In the genomic region with DNA sequence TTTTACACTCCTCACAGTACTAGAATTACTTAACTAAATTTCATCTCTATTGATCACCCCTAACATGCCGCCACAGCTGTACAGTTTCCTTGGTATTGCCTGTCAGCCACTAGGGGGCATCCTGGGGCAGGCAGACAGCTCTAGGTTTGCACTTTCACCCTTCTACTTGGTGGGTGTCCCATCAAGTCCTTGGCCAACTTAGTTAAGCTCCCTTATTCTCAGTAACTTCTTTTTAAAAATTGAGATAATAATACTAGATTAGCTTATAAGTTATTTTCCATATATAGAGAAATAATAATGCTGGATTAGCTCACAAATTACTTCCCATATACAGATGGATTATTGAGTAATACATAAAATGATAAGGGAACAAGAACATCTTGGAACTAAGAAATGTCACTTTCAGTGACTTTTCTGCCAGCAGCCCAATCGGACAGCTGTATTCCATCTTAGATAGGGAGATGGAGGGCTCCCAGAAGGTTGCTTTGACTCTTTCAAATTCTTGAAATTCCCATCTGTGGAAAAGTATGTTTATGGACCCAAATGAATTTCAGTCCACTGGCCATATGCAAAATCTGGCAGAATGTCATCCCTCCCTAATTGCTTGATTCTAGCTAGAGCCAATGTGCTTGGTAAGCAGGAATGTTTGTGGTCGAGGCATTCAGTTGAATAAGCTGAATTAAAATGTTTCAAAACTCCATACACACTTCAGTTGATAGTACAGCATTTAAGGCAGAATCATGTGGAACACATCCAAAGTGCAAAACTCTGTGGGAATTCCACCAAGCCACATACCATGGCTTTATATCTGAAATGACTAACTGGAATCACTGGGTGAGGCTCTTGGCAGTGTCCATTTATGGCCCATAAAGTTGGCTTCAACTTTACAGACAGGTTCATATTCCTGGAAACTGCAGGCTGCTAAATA, we compare ENCODE assay signal across 8 cellular contexts.
A peak's percentile ranks its signal among the peaks of the same experiment; 100 is the strongest.
DNase-seq lines count a peak whose midpoint lies in the region; ATAC-seq, FAIRE-seq and TF ChIP-seq lines count a peak whose summit lies in the region.

No MANE protein-coding gene starts in this region.

- BruUV-seq in GM12878 (replicated peaks; lab: Mats Ljungman, UMichigan), result no TSS peak

- TF ChIP-seq RAD21 in GM12878 (IDR thresholded peaks at IDR 0.05; ENCODE audit: insufficient read depth, low read depth, low read length), result peak; percentile 85

- no peak for TF ChIP-seq EP300 in GM12878 (IDR thresholded peaks at IDR 0.05; ENCODE audit: borderline replicate concordance in 1 of 2, control insufficient read depth in 1 of 2, low read depth in 2 of 2, low read length in 2 of 2)

- H3K36me3 ChIP-seq in SJCRH30 (no peaks in the 10 kb centered on the region), GM12878 (ENCODE audit: control insufficient read depth in 2 of 2, insufficient read depth in 2 of 2, low read length in 1 of 2) (no peaks in the 10 kb centered on the region), kidney (ENCODE audit: control insufficient read depth in 1 of 2, insufficient read depth in 2 of 2, low read length in 2 of 2) (no peaks in the 10 kb centered on the region)

- TF ChIP-seq CTCF in GM12878 (IDR thresholded peaks at IDR 0.05 in 2 of 3, conservative IDR thresholded peaks at IDR 0.05 in 1 of 3; ENCODE audit: control insufficient read depth in 2 of 3, extremely low read depth in 1 of 3, insufficient read depth in 1 of 3, low read depth in 3 of 3, low read length in 3 of 3) (peak; percentile 86 to 89 (median 87)), kidney (IDR thresholded peaks at IDR 0.05; ENCODE audit: borderline replicate concordance, extremely low read depth, insufficient read depth) (peak; percentile 42)

- 0% methylated on average over 3 of the region's 3 CpGs for WGBS in GM12878 (ENCODE audit: insufficient coverage, insufficient replicate concordance, low lambda C conversion rate, missing lambda C conversion rate)

- SMC1A ChIA-PET in GM12878 (lab: Charles Lee; ENCODE audit: uncharacterized antibody, unreplicated experiment), result interaction anchor here (0.6 to 3.0 kb wide), 21 partner anchors 14 to 827 kb away, joined by 3 to 29 read pairs (median 3); no protein-coding TSS in a partner anchor

- H3K27ac ChIP-seq in SJCRH30 (no peak overlapping the region), GM12878 (ENCODE audit: control insufficient read depth, insufficient read depth) (no peak overlapping the region), kidney (ENCODE audit: low read depth in 2 of 2, low read length in 2 of 2) (no peak overlapping the region)

- no peaks in the 10 kb centered on the region for H3K79me2 ChIP-seq in GM12878 (ENCODE audit: control insufficient read depth, insufficient read depth, low read length)

- H3K27me3 ChIP-seq in SJCRH30, result no peaks in the 10 kb centered on the region
- H3K27me3 ChIP-seq in GM12878 (replicated peaks in 1 of 2; ENCODE audit: control insufficient read depth in 2 of 2, insufficient read depth in 2 of 2, low read length in 1 of 2), result no peaks in the 10 kb centered on the region

- POLR2A ChIA-PET in GM12878 (lab: Charles Lee), result no interaction called here

- H3K4me1 ChIP-seq in SJCRH30 (no peaks in the 10 kb centered on the region), GM12878 (ENCODE audit: control insufficient read depth, insufficient read depth, low read length) (no peaks in the 10 kb centered on the region), kidney (ENCODE audit: control insufficient read depth in 1 of 2, insufficient read depth in 1 of 2, low read depth in 1 of 2, low read length in 2 of 2) (peaks cover 0 to 3% of the 10 kb centered on the region in 2 donors)

- in situ Hi-C loops in GM12878 (cut with MboI), result loop anchor here (10.0 kb wide), 2 partner anchors 575 to 825 kb away; no protein-coding TSS in a partner anchor

- H3K4me3 ChIP-seq in SJCRH30 (no peak overlapping the region), GM12878 (no peak overlapping the region), kidney (ENCODE audit: low read length in 2 of 2) (no peak overlapping the region)

- ATAC-seq in GM19452 (IDR thresholded peaks at IDR 0.05; ENCODE audit: unreplicated experiment), result peak; percentile 94
- ATAC-seq in HG03439 (IDR thresholded peaks at IDR 0.05; ENCODE audit: unreplicated experiment), result peak; percentile 92
- peak; percentile 96 for ATAC-seq in GM12878
- ATAC-seq in HG03460 (IDR thresholded peaks at IDR 0.05; ENCODE audit: unreplicated experiment), result no peak

- RAD21 ChIA-PET in GM12878 (lab: Charles Lee; ENCODE audit: unreplicated experiment), result interaction anchor here (0.6 to 2.3 kb wide), 13 partner anchors 8 to 827 kb away, joined by 3 to 14 read pairs (median 4); no protein-coding TSS in a partner anchor

- H3K4me2 ChIP-seq in GM12878 (ENCODE audit: control insufficient read depth, insufficient read depth), result no peak overlapping the region

- intact Hi-C loops in GM12878 (cut with micrococcal nuclease; ENCODE audit: unreplicated experiment) (loop anchor here (1.0 kb wide), 3 partner anchors 571 to 826 kb away; no protein-coding TSS in a partner anchor), kidney (cut with DNase I) (no loop called here)

- H3K9ac ChIP-seq in GM12878 (ENCODE audit: control insufficient read depth, insufficient read depth, low read length) (no peak overlapping the region), kidney (ENCODE audit: low read length in 2 of 2) (no peak overlapping the region)

- CTCF ChIA-PET in GM12878 (lab: Yijun Ruan, JAX), result interaction anchor here (0.7 to 3.5 kb wide), 36 partner anchors 8 to 826 kb away, joined by 3 to 58 read pairs (median 4); no protein-coding TSS in a partner anchor

- no peaks in the 10 kb centered on the region for H4K20me1 ChIP-seq in GM12878 (ENCODE audit: control insufficient read depth, insufficient read depth)

- no peaks in the 10 kb centered on the region for H3K9me3 ChIP-seq in SJCRH30 (replicated peaks)
- H3K9me3 ChIP-seq in GM12878 (replicated peaks; ENCODE audit: control insufficient read depth, insufficient read depth, low read length), result no peaks in the 10 kb centered on the region
- no peaks in the 10 kb centered on the region for H3K9me3 ChIP-seq in kidney (ENCODE audit: control insufficient read depth in 1 of 2, low read length in 2 of 2)

- FAIRE-seq in GM12878 (lab: Jason Lieb, UNC) (no peak), kidney (lab: Jason Lieb, UNC) (no peak)

- peak; percentile 34 for DNase-seq in ELR (ENCODE audit: low read depth)
- DNase-seq in SJCRH30, result peak; percentile 42 to 67
- DNase-seq in GM12878 (ENCODE audit: low read depth, low spot score), result peak; percentile 2
- DNase-seq in kidney, result no peak
- peak; percentile 9 to 31 for DNase-seq in stimulated activated CD8-positive, alpha-beta memory T cell treated with anti-CD3 and anti-CD28 coated beads, Interleukin-2, amount 100 ng/mL, for 48 hours (ENCODE audit: low read depth in 2 of 2)

- no peak for TF ChIP-seq POLR2A in GM12878 (IDR thresholded peaks at IDR 0.05; ENCODE audit: low read depth, low read length)

- no peak overlapping the region for H2AFZ ChIP-seq in GM12878 (ENCODE audit: control insufficient read depth, low read depth, low read length)

TF ChIP-seq in GM12878, 131 proteins besides CTCF, POLR2A, EP300 and RAD21:
- TF ChIP-seq, protein P1, sequence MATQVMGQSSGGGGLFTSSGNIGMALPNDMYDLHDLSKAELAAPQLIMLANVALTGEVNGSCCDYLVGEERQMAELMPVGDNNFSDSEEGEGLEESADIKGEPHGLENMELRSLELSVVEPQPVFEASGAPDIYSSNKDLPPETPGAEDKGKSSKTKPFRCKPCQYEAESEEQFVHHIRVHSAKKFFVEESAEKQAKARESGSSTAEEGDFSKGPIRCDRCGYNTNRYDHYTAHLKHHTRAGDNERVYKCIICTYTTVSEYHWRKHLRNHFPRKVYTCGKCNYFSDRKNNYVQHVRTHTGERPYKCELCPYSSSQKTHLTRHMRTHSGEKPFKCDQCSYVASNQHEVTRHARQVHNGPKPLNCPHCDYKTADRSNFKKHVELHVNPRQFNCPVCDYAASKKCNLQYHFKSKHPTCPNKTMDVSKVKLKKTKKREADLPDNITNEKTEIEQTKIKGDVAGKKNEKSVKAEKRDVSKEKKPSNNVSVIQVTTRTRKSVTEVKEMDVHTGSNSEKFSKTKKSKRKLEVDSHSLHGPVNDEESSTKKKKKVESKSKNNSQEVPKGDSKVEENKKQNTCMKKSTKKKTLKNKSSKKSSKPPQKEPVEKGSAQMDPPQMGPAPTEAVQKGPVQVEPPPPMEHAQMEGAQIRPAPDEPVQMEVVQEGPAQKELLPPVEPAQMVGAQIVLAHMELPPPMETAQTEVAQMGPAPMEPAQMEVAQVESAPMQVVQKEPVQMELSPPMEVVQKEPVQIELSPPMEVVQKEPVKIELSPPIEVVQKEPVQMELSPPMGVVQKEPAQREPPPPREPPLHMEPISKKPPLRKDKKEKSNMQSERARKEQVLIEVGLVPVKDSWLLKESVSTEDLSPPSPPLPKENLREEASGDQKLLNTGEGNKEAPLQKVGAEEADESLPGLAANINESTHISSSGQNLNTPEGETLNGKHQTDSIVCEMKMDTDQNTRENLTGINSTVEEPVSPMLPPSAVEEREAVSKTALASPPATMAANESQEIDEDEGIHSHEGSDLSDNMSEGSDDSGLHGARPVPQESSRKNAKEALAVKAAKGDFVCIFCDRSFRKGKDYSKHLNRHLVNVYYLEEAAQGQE (IDR thresholded peaks at IDR 0.05; ENCODE audit: low read depth, low read length), result no peak
- TF ChIP-seq NR2C1 (IDR thresholded peaks at IDR 0.05) (0 out of 2 replicates have a peak, but pooled peaks have one; percentile 37), YY1 (IDR thresholded peaks at IDR 0.05; ENCODE audit: low read depth, low read length) (peak; percentile 50; the same call in 1 of the 2 replicates), SMC3 (IDR thresholded peaks at IDR 0.05; ENCODE audit: borderline replicate concordance, low read length) (peak; percentile 78), FOXM1 (IDR thresholded peaks at IDR 0.05; ENCODE audit: low read depth, low read length) (0 out of 2 replicates have a peak, but pooled peaks have one; percentile 13), HDAC6 (IDR thresholded peaks at IDR 0.05; ENCODE audit: unreplicated experiment) (no peak)
TF ChIP-seq in GM12878: peak in this region for 4.
